In genomic region chr9:136386018-136386417, GRCh38 we compare ENCODE assay signal across 20 cellular contexts. TPM values are rescaled to one million over a fixed set of nuclear protein-coding genes. Genes with fewer than 3 reads are reported as not detected.
DNase-seq lines count a peak whose midpoint lies in the region; ATAC-seq lines count a peak whose summit lies in the region.
"Had no signal": no experiment of that assay in that cellular context is flagged by ENCODE, and none has a peak within 500 bp of the region (broad histone marks: within the 10 kb centered on the region; RNA-seq: fewer than 3 reads in every experiment).

No MANE protein-coding gene starts in this region.

- H3K4me1 Mint-ChIP-seq in CD4-positive, alpha-beta memory T cell, result peaks cover 0 to 27% (median 14%) of the 10 kb centered on the region in 4 donors
- H3K4me1 Mint-ChIP-seq in T-helper 2 cell treated with Interferon-gamma antibody and Interleukin-4, amounts not matched to agents 5 μg/mL and 100 μg/mL, for 36 hours (ENCODE audit: low read depth), result peaks cover 16% of the 10 kb centered on the region

- ATAC-seq in left colon, result no peak
- ATAC-seq: esophagus mucosa, gastroesophageal sphincter had no signal

- H3K27ac Mint-ChIP-seq in CD4-positive, alpha-beta memory T cell, result no peak overlapping the region
- H3K27ac Mint-ChIP-seq in T-helper 2 cell treated with Interferon-gamma antibody and Interleukin-4, amounts not matched to agents 5 μg/mL and 100 μg/mL, for 36 hours, result peak overlapping the region; percentile 2
- H3K27ac Mint-ChIP-seq: activated naive CD4-positive, alpha-beta T cell treated with anti-CD3 and anti-CD28 coated beads for 36 hours; type B pancreatic cell had no signal

- H3K4me3 ChIP-seq in CD4-positive, alpha-beta memory T cell (ENCODE audit: low read length in 2 of 2), result no peak overlapping the region
- H3K4me3 ChIP-seq: gastroesophageal sphincter had no signal

- CTCF ChIA-PET in CD4-positive, alpha-beta memory T cell (lab: Charles Lee; ENCODE audit: partially characterized antibody), result no interaction called here

- peaks cover 30 to 57% of the 10 kb centered on the region in 2 donors for H3K36me3 Mint-ChIP-seq in CD4-positive, alpha-beta memory T cell
- H3K36me3 Mint-ChIP-seq in T-helper 2 cell treated with Interferon-gamma antibody and Interleukin-4, amounts not matched to agents 5 μg/mL and 100 μg/mL, for 36 hours (ENCODE audit: low read depth), result peaks cover 52% of the 10 kb centered on the region

- H3K9me3 ChIP-seq in CD4-positive, alpha-beta memory T cell (ENCODE audit: control insufficient read depth in 1 of 2, low read length in 2 of 2), result no peaks in the 10 kb centered on the region
- H3K9me3 ChIP-seq: gastroesophageal sphincter had no signal

- intact Hi-C loops in CD4-positive, alpha-beta memory T cell (cut with micrococcal nuclease), result no loop called here
- intact Hi-C loops in left colon (cut with DNase I, micrococcal nuclease), result no loop called here

- H3K4me1 ChIP-seq in CD4-positive, alpha-beta memory T cell (ENCODE audit: insufficient read depth, low read length), result peaks cover 22% of the 10 kb centered on the region
- H3K4me1 ChIP-seq: gastroesophageal sphincter had no signal

- no peaks in the 10 kb centered on the region for H3K27me3 ChIP-seq in CD4-positive, alpha-beta memory T cell (ENCODE audit: insufficient read depth, low read length)
- H3K27me3 ChIP-seq: gastroesophageal sphincter had no signal

- peaks cover 17% of the 10 kb centered on the region for H3K36me3 ChIP-seq in CD4-positive, alpha-beta memory T cell (ENCODE audit: insufficient read depth, low read length)

- no peak overlapping the region for H3K27ac ChIP-seq in CD4-positive, alpha-beta memory T cell (ENCODE audit: low read depth, low read length)
- H3K27ac ChIP-seq: gastroesophageal sphincter had no signal

- H3K4me3 Mint-ChIP-seq in CD4-positive, alpha-beta memory T cell, result peak overlapping the region in 5 of 8 donors; percentile 0 to 47 (median 19)
- no peak overlapping the region for H3K4me3 Mint-ChIP-seq in T-helper 2 cell treated with Interferon-gamma antibody and Interleukin-4, amounts not matched to agents 5 μg/mL and 100 μg/mL, for 36 hours
- H3K4me3 Mint-ChIP-seq: activated CD4-positive, alpha-beta T cell treated with anti-CD3 and anti-CD28 coated beads, Interleukin-2, amount 10 ng/mL, durations not matched to agents 24 days and 14 days; activated naive CD4-positive, alpha-beta T cell treated with anti-CD3 and anti-CD28 coated beads for 36 hours; type B pancreatic cell had no signal

- DNase-seq in A172 (ENCODE audit: low spot score) (peak; percentile 91), NCI-H1694 (lab: John Stamatoyannopoulos, UW) (peak; percentile 88), left colon (no peak), NCI-H1092 (lab: John Stamatoyannopoulos, UW) (no peak), NAMALWA (ENCODE audit: low spot score) (no peak), SW480 (ENCODE audit: low spot score) (no peak)
- DNase-seq in CD4-positive, alpha-beta memory T cell, result no peak
- DNase-seq in T-helper 2 cell treated with Interferon-gamma antibody and Interleukin-4, amounts not matched to agents 5 μg/mL and 100 μg/mL, for 36 hours (ENCODE audit: low spot score), result no peak
- DNase-seq: activated CD4-positive, alpha-beta T cell treated with anti-CD3 and anti-CD28 coated beads, Interleukin-2, amount 10 ng/mL, durations not matched to agents 24 days and 14 days; activated naive CD4-positive, alpha-beta T cell treated with anti-CD3 and anti-CD28 coated beads for 36 hours; anterior cingulate cortex; caudate nucleus; mammary epithelial cell; NCI-H187; NCI-H510A treated with DMSO at 0.1 percent for 48 hours; occipital lobe; stimulated activated CD4-positive, alpha-beta T cell treated with anti-CD3 and anti-CD28 coated beads, Interleukin-4, amount 100 ng/mL, for 1 hour had no signal

- POLR2A ChIA-PET in CD4-positive, alpha-beta memory T cell (lab: Charles Lee; ENCODE audit: partially characterized antibody), result interaction anchor here (1.4 to 2.0 kb wide), 2 partner anchors 18 to 22 kb away, joined by 3 to 11 read pairs; partner anchors contain the start of gene DNLZ

- no peaks in the 10 kb centered on the region for H3K9me3 Mint-ChIP-seq in CD4-positive, alpha-beta memory T cell
- H3K9me3 Mint-ChIP-seq in T-helper 2 cell treated with Interferon-gamma antibody and Interleukin-4, amounts not matched to agents 5 μg/mL and 100 μg/mL, for 36 hours, result no peaks in the 10 kb centered on the region
- H3K9me3 Mint-ChIP-seq: activated CD4-positive, alpha-beta T cell treated with anti-CD3 and anti-CD28 coated beads, Interleukin-2, amount 10 ng/mL, durations not matched to agents 24 days and 14 days; activated naive CD4-positive, alpha-beta T cell treated with anti-CD3 and anti-CD28 coated beads for 36 hours; type B pancreatic cell had no signal

- no peaks in the 10 kb centered on the region for H3K27me3 Mint-ChIP-seq in CD4-positive, alpha-beta memory T cell
- H3K27me3 Mint-ChIP-seq in T-helper 2 cell treated with Interferon-gamma antibody and Interleukin-4, amounts not matched to agents 5 μg/mL and 100 μg/mL, for 36 hours (ENCODE audit: low read depth), result no peaks in the 10 kb centered on the region
- H3K27me3 Mint-ChIP-seq: activated CD4-positive, alpha-beta T cell treated with anti-CD3 and anti-CD28 coated beads, Interleukin-2, amount 10 ng/mL, durations not matched to agents 24 days and 14 days; type B pancreatic cell had no signal

RNA-seq across cellular contexts. Expression of gene CARD9, which starts 12.5 kb away (rescaled TPM):
- total RNA-seq in A172 (2014; rRNA removed; shearing (Covaris generic)), result 0.95 and 1.1 TPM in 2 replicates
- total RNA-seq in CD4-positive, alpha-beta memory T cell, result 1 to 10 TPM in 1 of 2 experiments, under 1 TPM in 1; 0.70 to 1.2 TPM
- under 1 TPM in 1 of 2 donors, not detected in 1; 0.41 TPM for polyA plus RNA-seq in CD4-positive, alpha-beta memory T cell
- total RNA-seq in left colon, result 1 to 10 TPM in 1 of 2 donors, under 1 TPM in 1; 0.52 to 1.9 TPM

RNA-seq across cellular contexts. Expression of gene SNAPC4, which starts 14.0 kb away (rescaled TPM):
- total RNA-seq in A172 (2014; rRNA removed; shearing (Covaris generic)), result 16.9 and 23.8 TPM in 2 replicates
- 10 to 100 TPM; 13.1 to 15.4 TPM for total RNA-seq in CD4-positive, alpha-beta memory T cell
- 1 to 10 TPM in 1 of 2 donors, under 1 TPM in 1; 0.35 to 2.1 TPM for polyA plus RNA-seq in CD4-positive, alpha-beta memory T cell
- total RNA-seq in left colon, result 1 to 10 TPM; 6.7 to 8.1 TPM

RNA-seq across cellular contexts. Expression of gene DNLZ, which starts 22.5 kb away (rescaled TPM):
- 40.1 and 84.2 TPM in 2 replicates for total RNA-seq in A172 (2014; rRNA removed; shearing (Covaris generic))
- 10 to 100 TPM; 26.0 to 32.3 TPM for total RNA-seq in CD4-positive, alpha-beta memory T cell
- polyA plus RNA-seq in CD4-positive, alpha-beta memory T cell, result 10 to 100 TPM; 71.3 to 86.1 TPM
- 10 to 100 TPM in 1 of 2 donors, 1 to 10 TPM in 1; 10.0 to 10.6 TPM for total RNA-seq in left colon

RNA-seq across cellular contexts. Expression of gene ENTR1, which starts 24.4 kb away (rescaled TPM):
- total RNA-seq in A172 (2014; rRNA removed; shearing (Covaris generic)), result 99.2 and 148 TPM in 2 replicates
- total RNA-seq in CD4-positive, alpha-beta memory T cell, result 10 to 100 TPM; 82.9 to 85.9 TPM
- polyA plus RNA-seq in CD4-positive, alpha-beta memory T cell, result 10 to 100 TPM in 1 of 2 donors, 1 to 10 TPM in 1; 8.3 to 12.7 TPM
- 10 to 100 TPM; 29.8 to 33.2 TPM for total RNA-seq in left colon

RNA-seq across cellular contexts. Expression of gene PMPCA, which starts 24.4 kb away (rescaled TPM):
- total RNA-seq in A172 (2014; rRNA removed; shearing (Covaris generic)), result 135 and 169 TPM in 2 replicates
- 10 to 100 TPM; 71.8 to 73.3 TPM for total RNA-seq in CD4-positive, alpha-beta memory T cell
- 10 to 100 TPM; 44.2 to 45.2 TPM for polyA plus RNA-seq in CD4-positive, alpha-beta memory T cell
- total RNA-seq in left colon, result 10 to 100 TPM; 43.4 to 52.5 TPM

Comparison
In these comparisons a context has a peak if more than half of its experiments do, and no peak if none do; other contexts are left out.
1. DNase-seq: peak in A172 (single experiment) and NCI-H1694 (single experiment); none in CD4-positive, alpha-beta memory T cell (0 of 5), T-helper 2 cell treated with Interferon-gamma antibody and Interleukin-4, amounts not matched to agents 5 μg/mL and 100 μg/mL, for 36 hours (single experiment), left colon (0 of 2), NCI-H1092 (single experiment), NAMALWA (single experiment) and SW480 (single experiment).